ENCODE assay signal across 21 cellular contexts in genomic region chr12:31570880-31571279, GRCh38. TPM values are rescaled to one million over a fixed set of nuclear protein-coding genes. Genes with fewer than 3 reads are reported as not detected.
DNase-seq lines count a peak whose midpoint lies in the region; ATAC-seq, FAIRE-seq and TF ChIP-seq lines count a peak whose summit lies in the region.
"Had no signal": no experiment of that assay in that cellular context is flagged by ENCODE, and none has a peak within 500 bp of the region (broad histone marks: within the 10 kb centered on the region; RNA-seq: fewer than 3 reads in every experiment).

No MANE protein-coding gene starts in this region.

- H3K36me3 ChIP-seq in body of pancreas (replicated peaks in 1 of 2; ENCODE audit: insufficient read depth in 1 of 2, low read depth in 2 of 2), result no peaks in the 10 kb centered on the region
- H3K36me3 ChIP-seq: ascending aorta, left ventricle myocardium inferior, MG63, right atrium auricular region, suprapubic skin had no signal

- peaks cover 43% of the 10 kb centered on the region for H3K4me1 Mint-ChIP-seq in memory B cell
- H3K4me1 Mint-ChIP-seq: naive thymus-derived CD4-positive, alpha-beta T cell had no signal

- H3K27ac ChIP-seq in body of pancreas, result peak overlapping the region in 1 of 4 donors; percentile 16
- H3K27ac ChIP-seq: ascending aorta, left ventricle myocardium inferior, right atrium auricular region, suprapubic skin had no signal

- no peak overlapping the region for H3K4me3 ChIP-seq in body of pancreas
- H3K4me3 ChIP-seq: ascending aorta, left ventricle myocardium inferior, MG63, right atrium auricular region, suprapubic skin had no signal

- no peaks in the 10 kb centered on the region for H3K27me3 ChIP-seq in body of pancreas
- H3K27me3 ChIP-seq: ascending aorta, MG63, right atrium auricular region, suprapubic skin had no signal

- H3K4me1 ChIP-seq in body of pancreas, result peaks cover 16% of the 10 kb centered on the region
- H3K4me1 ChIP-seq: suprapubic skin had no signal

- no peak for TF ChIP-seq POLR2A in body of pancreas (IDR thresholded peaks at IDR 0.05)

- H3K36me3 Mint-ChIP-seq in memory B cell, result peaks cover 4% of the 10 kb centered on the region
- H3K36me3 Mint-ChIP-seq: naive thymus-derived CD4-positive, alpha-beta T cell had no signal

- no peaks in the 10 kb centered on the region for H3K27me3 Mint-ChIP-seq in memory B cell

- H3K4me3 Mint-ChIP-seq in memory B cell, result no peak overlapping the region
- H3K4me3 Mint-ChIP-seq: naive thymus-derived CD4-positive, alpha-beta T cell had no signal

- H3K9me3 Mint-ChIP-seq in memory B cell, result no peaks in the 10 kb centered on the region
- H3K9me3 Mint-ChIP-seq: naive thymus-derived CD4-positive, alpha-beta T cell had no signal

- WGBS in body of pancreas, 2 donors, result 39 to 52% methylated on average over 5 of the region's 5 CpGs

- H3K27ac Mint-ChIP-seq in memory B cell, result peak overlapping the region; percentile 50
- H3K27ac Mint-ChIP-seq: naive thymus-derived CD4-positive, alpha-beta T cell had no signal

- FAIRE-seq in frontal cortex (lab: Jason Lieb, UNC), result no peak

- peak; percentile 48 for DNase-seq in DMS53 (lab: John Stamatoyannopoulos, UW)
- peak; percentile 69 for DNase-seq in NCI-H69 (lab: John Stamatoyannopoulos, UW)
- DNase-seq in dermis blood vessel endothelial cell, result peak; percentile 71
- DNase-seq in memory B cell (ENCODE audit: low spot score in 2 of 2), result no peak
- DNase-seq in AML-193 (lab: John Stamatoyannopoulos, UW), result no peak
- no peak for DNase-seq in NK-92 (lab: John Stamatoyannopoulos, UW; ENCODE audit: unreplicated experiment)
- no peak for DNase-seq in body of pancreas
- no peak for DNase-seq in frontal cortex (ENCODE audit: low spot score in 2 of 2)
- DNase-seq: activated effector memory CD4-positive, alpha-beta T cell treated with anti-CD3 and anti-CD28 coated beads, Interleukin-2, amount 50 U/mL, for 16 hours; DMS153; hippocampal formation; left ventricle myocardium inferior; MG63; naive thymus-derived CD4-positive, alpha-beta T cell; NCI-H187 treated with DMSO at 0.1 percent for 48 hours; NCI-H748 treated with DMSO at 0.1 percent for 48 hours; RPMI8226; stimulated activated CD4-positive, alpha-beta T cell treated with anti-CD3 and anti-CD28 coated beads, Interleukin-1b, Interleukin-23, amount 100 ng/mL, for 48 hours had no signal

- TF ChIP-seq CTCF in body of pancreas (IDR thresholded peaks at IDR 0.05), result no peak

- ATAC-seq in memory B cell (ENCODE audit: low read depth), result no peak
- no peak for ATAC-seq in body of pancreas
- ATAC-seq: naive thymus-derived CD4-positive, alpha-beta T cell had no signal

- intact Hi-C loops in body of pancreas (cut with DNase I), result no loop called here

- no peaks in the 10 kb centered on the region for H3K9me3 ChIP-seq in body of pancreas
- H3K9me3 ChIP-seq: ascending aorta, left ventricle myocardium inferior, MG63, right atrium auricular region, suprapubic skin had no signal

RNA-seq across cellular contexts. Expression of gene DENND5B, which starts 20.1 kb away (rescaled TPM):
- total RNA-seq in dermis blood vessel endothelial cell, result 12.1 and 19.3 TPM in 2 replicates
- 10 to 100 TPM in 1 of 2 donors, 1 to 10 TPM in 1; 8.8 to 32.0 TPM for total RNA-seq in body of pancreas
- 41.6 TPM for total RNA-seq in frontal cortex

Comparison
In these comparisons a context has a peak if more than half of its experiments do, and no peak if none do; other contexts are left out.
1. DNase-seq: peak in DMS53 (single experiment), NCI-H69 (single experiment) and dermis blood vessel endothelial cell (single experiment); none in memory B cell (0 of 2), AML-193 (0 of 2), NK-92 (single experiment), body of pancreas (0 of 4) and frontal cortex (0 of 2).